Comparison of ENCODE assay signal across 8 cellular contexts in the genomic region with DNA sequence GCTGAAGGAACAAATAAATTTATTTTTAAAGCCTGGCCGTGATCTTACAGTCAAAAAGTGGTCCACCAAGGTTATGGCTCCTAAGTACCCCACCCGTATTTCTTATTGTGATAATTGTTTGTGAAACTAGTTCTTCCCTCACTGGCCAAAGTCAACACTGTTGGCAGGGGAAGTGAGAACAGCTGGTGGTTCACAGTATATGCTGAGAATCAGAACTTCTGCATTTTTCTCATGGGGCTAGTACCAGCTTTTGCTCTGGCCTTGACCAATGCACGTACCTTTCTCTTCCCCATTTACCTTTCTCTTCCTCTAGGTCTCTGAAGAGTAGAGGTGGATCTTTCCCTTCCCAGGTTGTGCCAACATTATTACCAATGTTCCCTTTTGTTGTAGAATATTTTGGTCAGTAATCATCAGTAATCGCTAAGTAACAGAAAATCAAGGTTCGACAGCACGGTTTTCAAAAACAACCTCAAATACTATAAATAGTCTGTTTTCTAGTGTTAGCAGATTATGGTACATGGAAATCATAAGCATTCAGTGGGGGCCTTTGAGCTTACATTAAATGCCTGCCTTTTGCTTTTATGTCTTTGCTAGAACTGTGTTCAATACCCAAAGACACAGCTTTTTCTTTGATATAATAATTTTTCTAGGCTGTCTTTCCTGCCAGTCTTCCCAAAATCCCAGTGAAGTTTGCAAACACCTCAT.
DNase-seq lines count a peak whose midpoint lies in the region; ATAC-seq, FAIRE-seq and TF ChIP-seq lines count a peak whose summit lies in the region.

No MANE protein-coding gene starts in this region.

- no peak overlapping the region for H3K9ac ChIP-seq in GM12878 (ENCODE audit: control insufficient read depth, insufficient read depth, low read length)

- no peaks in the 10 kb centered on the region for H3K79me2 ChIP-seq in GM12878 (ENCODE audit: control insufficient read depth, insufficient read depth, low read length)

- no peaks in the 10 kb centered on the region for H4K20me1 ChIP-seq in GM12878 (ENCODE audit: control insufficient read depth, insufficient read depth)

- intact Hi-C loops in Right ventricle myocardium superior (cut with DNase I) (no loop called here), cardiac septum (cut with DNase I) (no loop called here), GM12878 (cut with micrococcal nuclease; ENCODE audit: unreplicated experiment) (loop anchor here (1.0 kb wide), 1 partner anchor 24 kb away; no protein-coding TSS in a partner anchor)

- no peak for DNase-seq in Right ventricle myocardium superior
- no peak for DNase-seq in cardiac septum (ENCODE audit: low spot score)
- peak; percentile 78 for DNase-seq in GM12878 (ENCODE audit: low read depth, low spot score)
- no peak for DNase-seq in NCI-H2196 treated with DMSO at 0.1 percent for 48 hours (lab: John Stamatoyannopoulos, UW; ENCODE audit: unreplicated experiment)
- DNase-seq in NCI-H1092 treated with DMSO at 0.1 percent for 48 hours (lab: John Stamatoyannopoulos, UW), result no peak
- DNase-seq in HTR-8/SVneo (ENCODE audit: insufficient read length, low spot score), result no peak

- H3K27me3 Mint-ChIP-seq in stimulated activated memory B cell treated with anti-CD40 and anti-IgM and Interleukin-4, amounts not matched to agents 10 μg/mL and 1 μg/mL and 100 μg/mL, for 72 hours, result no peaks in the 10 kb centered on the region

- POLR2A ChIA-PET in GM12878 (lab: Charles Lee), result interaction anchor here (1.4 kb wide), 1 partner anchor 18 kb away, joined by 3 read pairs; no protein-coding TSS in a partner anchor

- H3K27ac Mint-ChIP-seq in stimulated activated memory B cell treated with anti-CD40 and anti-IgM and Interleukin-4, amounts not matched to agents 10 μg/mL and 1 μg/mL and 100 μg/mL, for 72 hours, result peak overlapping the region; percentile 81

- H3K4me1 Mint-ChIP-seq in stimulated activated memory B cell treated with anti-CD40 and anti-IgM and Interleukin-4, amounts not matched to agents 10 μg/mL and 1 μg/mL and 100 μg/mL, for 72 hours, result peaks cover 73% of the 10 kb centered on the region

- H3K27ac ChIP-seq in GM12878 (ENCODE audit: control insufficient read depth, insufficient read depth), result no peak overlapping the region; the same call in 1 of the 2 replicates

- ATAC-seq in Right ventricle myocardium superior (ENCODE audit: poor library complexity), result peak; percentile 71
- peak; percentile 100 for ATAC-seq in HG03196 (IDR thresholded peaks at IDR 0.05; ENCODE audit: unreplicated experiment)
- ATAC-seq in GM12878, result peak; percentile 100
- peak; percentile 100 for ATAC-seq in stimulated activated memory B cell treated with anti-CD40 and anti-IgM and Interleukin-4, amounts not matched to agents 10 μg/mL and 1 μg/mL and 100 μg/mL, for 72 hours

- H2AFZ ChIP-seq in GM12878 (ENCODE audit: control insufficient read depth, low read depth, low read length), result no peak overlapping the region

- BruUV-seq in GM12878 (replicated peaks; lab: Mats Ljungman, UMichigan), result no TSS peak

- no peak for TF ChIP-seq CTCF in GM12878 (IDR thresholded peaks at IDR 0.05 in 2 of 3, conservative IDR thresholded peaks at IDR 0.05 in 1 of 3; ENCODE audit: control insufficient read depth in 2 of 3, extremely low read depth in 1 of 3, insufficient read depth in 1 of 3, low read depth in 3 of 3, low read length in 3 of 3)

- H3K4me3 Mint-ChIP-seq in stimulated activated memory B cell treated with anti-CD40 and anti-IgM and Interleukin-4, amounts not matched to agents 10 μg/mL and 1 μg/mL and 100 μg/mL, for 72 hours, result peak overlapping the region; percentile 49

- H3K36me3 Mint-ChIP-seq in stimulated activated memory B cell treated with anti-CD40 and anti-IgM and Interleukin-4, amounts not matched to agents 10 μg/mL and 1 μg/mL and 100 μg/mL, for 72 hours, result peaks cover 35% of the 10 kb centered on the region

- TF ChIP-seq RAD21 in GM12878 (IDR thresholded peaks at IDR 0.05; ENCODE audit: insufficient read depth, low read depth, low read length), result no peak

- no peaks in the 10 kb centered on the region for H3K36me3 ChIP-seq in GM12878 (ENCODE audit: control insufficient read depth in 2 of 2, insufficient read depth in 2 of 2, low read length in 1 of 2)

- peak in 1 of 2 experiments; percentile 82; a peak in 2 of 4 replicates for TF ChIP-seq EP300 in GM12878 (IDR thresholded peaks at IDR 0.05; ENCODE audit: borderline replicate concordance in 1 of 2, control insufficient read depth in 1 of 2, low read depth in 2 of 2, low read length in 2 of 2)

- H3K27me3 ChIP-seq in GM12878 (replicated peaks in 1 of 2; ENCODE audit: control insufficient read depth in 2 of 2, insufficient read depth in 2 of 2, low read length in 1 of 2), result no peaks in the 10 kb centered on the region; a peak in 1 of 4 replicates

- TF ChIP-seq POLR2A in GM12878 (IDR thresholded peaks at IDR 0.05; ENCODE audit: low read depth, low read length), result no peak

- H3K4me2 ChIP-seq in GM12878 (ENCODE audit: control insufficient read depth, insufficient read depth), result peak overlapping the region; percentile 47

- CTCF ChIA-PET in GM12878 (lab: Yijun Ruan, JAX), result interaction anchor here (1.8 to 2.0 kb wide), 2 partner anchors 10 to 683 kb away, joined by 5 to 7 read pairs; no protein-coding TSS in a partner anchor

- RAD21 ChIA-PET in GM12878 (lab: Charles Lee; ENCODE audit: unreplicated experiment), result interaction anchor here (0.8 to 1.4 kb wide), 2 partner anchors 11 to 683 kb away, joined by 3 read pairs; no protein-coding TSS in a partner anchor

- peak; percentile 90 for FAIRE-seq in GM12878 (lab: Jason Lieb, UNC)
- no peak for FAIRE-seq in HTR-8/SVneo (lab: Jason Lieb, UNC)

- H3K9me3 ChIP-seq in GM12878 (replicated peaks; ENCODE audit: control insufficient read depth, insufficient read depth, low read length), result peaks cover 3% of the 10 kb centered on the region; the same call in 1 of the 3 replicates

- H3K9me3 Mint-ChIP-seq in stimulated activated memory B cell treated with anti-CD40 and anti-IgM and Interleukin-4, amounts not matched to agents 10 μg/mL and 1 μg/mL and 100 μg/mL, for 72 hours, result peaks cover 23% of the 10 kb centered on the region

- SMC1A ChIA-PET in GM12878 (lab: Charles Lee; ENCODE audit: uncharacterized antibody, unreplicated experiment), result interaction anchor here (0.8 to 1.8 kb wide), 4 partner anchors 11 to 123 kb away, joined by 3 to 4 read pairs (median 3); no protein-coding TSS in a partner anchor

- under 1% methylated on average over 6 of the region's 6 CpGs for whole genome bisulfite sequencing in GM12878 (ENCODE audit: insufficient coverage, insufficient replicate concordance, low lambda C conversion rate, missing lambda C conversion rate)

- peaks cover 14% of the 10 kb centered on the region for H3K4me1 ChIP-seq in GM12878 (ENCODE audit: control insufficient read depth, insufficient read depth, low read length)

- H3K4me3 ChIP-seq in GM12878, result no peak overlapping the region

- in situ Hi-C loops in GM12878 (cut with MboI), result no loop called here

TF ChIP-seq in GM12878, 131 proteins besides CTCF, POLR2A, EP300 and RAD21 (continues in another document):
- TF ChIP-seq, protein P1, sequence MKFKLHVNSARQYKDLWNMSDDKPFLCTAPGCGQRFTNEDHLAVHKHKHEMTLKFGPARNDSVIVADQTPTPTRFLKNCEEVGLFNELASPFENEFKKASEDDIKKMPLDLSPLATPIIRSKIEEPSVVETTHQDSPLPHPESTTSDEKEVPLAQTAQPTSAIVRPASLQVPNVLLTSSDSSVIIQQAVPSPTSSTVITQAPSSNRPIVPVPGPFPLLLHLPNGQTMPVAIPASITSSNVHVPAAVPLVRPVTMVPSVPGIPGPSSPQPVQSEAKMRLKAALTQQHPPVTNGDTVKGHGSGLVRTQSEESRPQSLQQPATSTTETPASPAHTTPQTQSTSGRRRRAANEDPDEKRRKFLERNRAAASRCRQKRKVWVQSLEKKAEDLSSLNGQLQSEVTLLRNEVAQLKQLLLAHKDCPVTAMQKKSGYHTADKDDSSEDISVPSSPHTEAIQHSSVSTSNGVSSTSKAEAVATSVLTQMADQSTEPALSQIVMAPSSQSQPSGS (IDR thresholded peaks at IDR 0.05; ENCODE audit: low read length), result peak; percentile 49
- TF ChIP-seq RUNX3 (IDR thresholded peaks at IDR 0.05; ENCODE audit: low read length) (peak; percentile 68), RELA (IDR thresholded peaks at IDR 0.05; ENCODE audit: borderline replicate concordance, partially characterized antibody) (no peak), TCF3 (IDR thresholded peaks at IDR 0.05; ENCODE audit: borderline replicate concordance, insufficient read depth, low read depth, low read length) (peak; percentile 70; the same call in 1 of the 2 replicates), ETV6 (conservative IDR thresholded peaks at IDR 0.05 in 1 of 2, IDR thresholded peaks at IDR 0.05 in 1 of 2; ENCODE audit: borderline replicate concordance in 1 of 2, low read depth in 1 of 2) (0 out of 4 replicates have a peak, but pooled peaks of 1 of the 2 experiments have one; percentile 17), EZH2 (IDR thresholded peaks at IDR 0.05; ENCODE audit: borderline replicate concordance, control insufficient read depth, low read depth, low read length) (no peak), TCF12 (IDR thresholded peaks at IDR 0.05; ENCODE audit: low read depth, low read length) (peak; percentile 81), CREM (IDR thresholded peaks at IDR 0.05; ENCODE audit: low read depth) (no peak), KLF5 (IDR thresholded peaks at IDR 0.05; ENCODE audit: partially characterized antibody) (no peak), DPF2 (IDR thresholded peaks at IDR 0.05) (peak; percentile 88), MEF2A (IDR thresholded peaks at IDR 0.05; ENCODE audit: insufficient read depth, low read depth, low read length) (no peak), FOXM1 (IDR thresholded peaks at IDR 0.05; ENCODE audit: low read depth, low read length) (0 out of 2 replicates have a peak, but pooled peaks have one; percentile 20)
- TF ChIP-seq, protein P2, sequence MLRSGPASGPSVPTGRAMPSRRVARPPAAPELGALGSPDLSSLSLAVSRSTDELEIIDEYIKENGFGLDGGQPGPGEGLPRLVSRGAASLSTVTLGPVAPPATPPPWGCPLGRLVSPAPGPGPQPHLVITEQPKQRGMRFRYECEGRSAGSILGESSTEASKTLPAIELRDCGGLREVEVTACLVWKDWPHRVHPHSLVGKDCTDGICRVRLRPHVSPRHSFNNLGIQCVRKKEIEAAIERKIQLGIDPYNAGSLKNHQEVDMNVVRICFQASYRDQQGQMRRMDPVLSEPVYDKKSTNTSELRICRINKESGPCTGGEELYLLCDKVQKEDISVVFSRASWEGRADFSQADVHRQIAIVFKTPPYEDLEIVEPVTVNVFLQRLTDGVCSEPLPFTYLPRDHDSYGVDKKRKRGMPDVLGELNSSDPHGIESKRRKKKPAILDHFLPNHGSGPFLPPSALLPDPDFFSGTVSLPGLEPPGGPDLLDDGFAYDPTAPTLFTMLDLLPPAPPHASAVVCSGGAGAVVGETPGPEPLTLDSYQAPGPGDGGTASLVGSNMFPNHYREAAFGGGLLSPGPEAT (IDR thresholded peaks at IDR 0.05; ENCODE audit: low read depth), result peak; percentile 27; the same call in 1 of the 2 replicates
